20 cellular contexts compared by ENCODE assay signal in genomic region chr3:18730491-18730890, GRCh38.
DNase-seq lines count a peak whose midpoint lies in the region; ATAC-seq lines count a peak whose summit lies in the region.
"Had no signal": no experiment of that assay in that cellular context is flagged by ENCODE, and none has a peak within 500 bp of the region (broad histone marks: within the 10 kb centered on the region; RNA-seq: fewer than 3 reads in every experiment).

No MANE protein-coding gene starts in this region.

- no peaks in the 10 kb centered on the region for H3K27me3 Mint-ChIP-seq in CD4-positive, CD25-positive, alpha-beta regulatory T cell
- no peaks in the 10 kb centered on the region for H3K27me3 Mint-ChIP-seq in T-cell
- H3K27me3 Mint-ChIP-seq in naive thymus-derived CD8-positive, alpha-beta T cell = no peaks in the 10 kb centered on the region
- no peaks in the 10 kb centered on the region for H3K27me3 Mint-ChIP-seq in stimulated activated naive CD8-positive, alpha-beta T cell treated with anti-CD3 and anti-CD28 coated beads, Interleukin-15, amount 100 ng/mL, for 72 hours

- H3K9ac ChIP-seq in BLaER1 treated with 17β-estradiol and CSF1 and Interleukin-3, amounts not matched to agents 10 nM and 100 nM = no peak overlapping the region

- no peaks in the 10 kb centered on the region for H3K9me3 ChIP-seq in BLaER1 treated with 17β-estradiol and CSF1 and Interleukin-3, amounts not matched to agents 10 nM and 100 nM (replicated peaks in 1 of 11)
- no peaks in the 10 kb centered on the region for H3K9me3 ChIP-seq in CD4-positive, CD25-positive, alpha-beta regulatory T cell (ENCODE audit: control insufficient read depth in 2 of 2, low read length in 2 of 2)
- H3K9me3 ChIP-seq: SJCRH30 had no signal

- peaks cover 13 to 75% (median 55%) of the 10 kb centered on the region in 10 experiments for H3K4me1 ChIP-seq in BLaER1 treated with 17β-estradiol and CSF1 and Interleukin-3, amounts not matched to agents 10 nM and 100 nM
- H3K4me1 ChIP-seq in CD4-positive, CD25-positive, alpha-beta regulatory T cell (ENCODE audit: control insufficient read depth, insufficient read depth, low read length, poor library complexity, severe bottlenecking) = peaks cover 15% of the 10 kb centered on the region
- H3K4me1 ChIP-seq: SJCRH30 had no signal

- CTCF ChIA-PET in T-cell (lab: Charles Lee) = interaction anchor here in 1 of 2 donors (0.8 kb wide), 1 partner anchor 74 kb away, joined by 3 read pairs; no protein-coding TSS in a partner anchor

- no peak for DNase-seq in CD4-positive, CD25-positive, alpha-beta regulatory T cell
- DNase-seq in T-cell (no peak), NCI-H1092 treated with DMSO at 0.1 percent for 48 hours (lab: John Stamatoyannopoulos, UW) (no peak), NCI-H526 treated with DMSO at 0.1 percent for 48 hours (lab: John Stamatoyannopoulos, UW) (no peak)
- no peak for DNase-seq in naive thymus-derived CD8-positive, alpha-beta T cell
- DNase-seq in stimulated activated naive CD8-positive, alpha-beta T cell treated with anti-CD3 and anti-CD28 coated beads, Interleukin-15, amount 100 ng/mL, for 72 hours = no peak
- DNase-seq: H7, NCI-H1105, NCI-H146, NCI-H1930, NCI-H2107, NCI-H524, NCI-H774, PC-9, SJCRH30 had no signal

- H3K36me3 Mint-ChIP-seq in CD4-positive, CD25-positive, alpha-beta regulatory T cell = no peaks in the 10 kb centered on the region
- H3K36me3 Mint-ChIP-seq in T-cell = no peaks in the 10 kb centered on the region
- peaks cover 0 to 2% (median 0%) of the 10 kb centered on the region in 3 donors for H3K36me3 Mint-ChIP-seq in naive thymus-derived CD8-positive, alpha-beta T cell

- H3K4me3 ChIP-seq in BLaER1 treated with 17β-estradiol and CSF1 and Interleukin-3, amounts not matched to agents 10 nM and 100 nM = no peak overlapping the region
- H3K4me3 ChIP-seq in CD4-positive, CD25-positive, alpha-beta regulatory T cell (ENCODE audit: low read depth, low read length) = no peak overlapping the region
- H3K4me3 ChIP-seq: PC-9, SJCRH30 had no signal

- peak overlapping the region in 2 of 11 experiments; percentile 12 to 85; a peak in 3 of 22 replicates for H3K27ac ChIP-seq in BLaER1 treated with 17β-estradiol and CSF1 and Interleukin-3, amounts not matched to agents 10 nM and 100 nM
- H3K27ac ChIP-seq in CD4-positive, CD25-positive, alpha-beta regulatory T cell (ENCODE audit: insufficient read depth, low read length, poor library complexity, severe bottlenecking) = no peak overlapping the region
- H3K27ac ChIP-seq: C4-2B, PC-9, SJCRH30 had no signal

- H3K4me3 Mint-ChIP-seq in CD4-positive, CD25-positive, alpha-beta regulatory T cell = no peak overlapping the region
- no peak overlapping the region for H3K4me3 Mint-ChIP-seq in T-cell
- no peak overlapping the region for H3K4me3 Mint-ChIP-seq in naive thymus-derived CD8-positive, alpha-beta T cell
- H3K4me3 Mint-ChIP-seq in stimulated activated naive CD8-positive, alpha-beta T cell treated with anti-CD3 and anti-CD28 coated beads, Interleukin-15, amount 100 ng/mL, for 72 hours = no peak overlapping the region

- no peaks in the 10 kb centered on the region for H3K36me3 ChIP-seq in BLaER1 treated with 17β-estradiol and CSF1 and Interleukin-3, amounts not matched to agents 10 nM and 100 nM
- H3K36me3 ChIP-seq in CD4-positive, CD25-positive, alpha-beta regulatory T cell (ENCODE audit: control insufficient read depth, insufficient read depth, low read length) = no peaks in the 10 kb centered on the region
- H3K36me3 ChIP-seq: SJCRH30 had no signal

- no peaks in the 10 kb centered on the region for H3K9me3 Mint-ChIP-seq in CD4-positive, CD25-positive, alpha-beta regulatory T cell
- H3K9me3 Mint-ChIP-seq in T-cell = no peaks in the 10 kb centered on the region
- peaks cover 0 to 11% (median 0%) of the 10 kb centered on the region in 9 donors for H3K9me3 Mint-ChIP-seq in naive thymus-derived CD8-positive, alpha-beta T cell
- peaks cover 7 to 10% of the 10 kb centered on the region in 2 donors for H3K9me3 Mint-ChIP-seq in stimulated activated naive CD8-positive, alpha-beta T cell treated with anti-CD3 and anti-CD28 coated beads, Interleukin-15, amount 100 ng/mL, for 72 hours

- H3K4me2 ChIP-seq in BLaER1 treated with 17β-estradiol and CSF1 and Interleukin-3, amounts not matched to agents 10 nM and 100 nM = peak overlapping the region in 8 of 11 experiments; percentile 59 to 87 (median 76); a peak in 15 of 22 replicates
- H3K4me2 ChIP-seq: PC-9 had no signal

- H4K20me1 ChIP-seq in BLaER1 treated with 17β-estradiol and CSF1 and Interleukin-3, amounts not matched to agents 10 nM and 100 nM = no peaks in the 10 kb centered on the region

- H3K4me1 Mint-ChIP-seq in CD4-positive, CD25-positive, alpha-beta regulatory T cell = peaks cover 17 to 43% (median 31%) of the 10 kb centered on the region in 4 donors
- H3K4me1 Mint-ChIP-seq in T-cell = peaks cover 57 to 68% (median 58%) of the 10 kb centered on the region in 3 donors
- peaks cover 33 to 72% (median 57%) of the 10 kb centered on the region in 4 donors for H3K4me1 Mint-ChIP-seq in naive thymus-derived CD8-positive, alpha-beta T cell
- H3K4me1 Mint-ChIP-seq in stimulated activated naive CD8-positive, alpha-beta T cell treated with anti-CD3 and anti-CD28 coated beads, Interleukin-15, amount 100 ng/mL, for 72 hours = peaks cover 67% of the 10 kb centered on the region

- POLR2A ChIA-PET in T-cell (lab: Charles Lee) = interaction anchor here in 1 of 2 donors (0.5 kb wide), 1 partner anchor 18 kb away, joined by 3 read pairs; no protein-coding TSS in a partner anchor
- POLR2A ChIA-PET in naive thymus-derived CD8-positive, alpha-beta T cell (lab: Charles Lee) = interaction anchor here (0.6 to 9.4 kb wide), 4 partner anchors 9 to 283 kb away, joined by 3 to 102 read pairs (median 5); no protein-coding TSS in a partner anchor

- ATAC-seq in CD4-positive, CD25-positive, alpha-beta regulatory T cell (ENCODE audit: low read depth in 2 of 2) = peak in 1 of 2 donors; percentile 43
- ATAC-seq in T-cell (replicated peaks in 1 of 4) = no peak
- ATAC-seq in naive thymus-derived CD8-positive, alpha-beta T cell = no peak
- no peak for ATAC-seq in stimulated activated naive CD8-positive, alpha-beta T cell treated with anti-CD3 and anti-CD28 coated beads, Interleukin-15, amount 100 ng/mL, for 72 hours
- ATAC-seq: HepG2, Right ventricle myocardium inferior, SK-N-SH treated with all-trans-retinoic acid at 6 μM for 48 hours had no signal

- H3K27me3 ChIP-seq in BLaER1 treated with 17β-estradiol and CSF1 and Interleukin-3, amounts not matched to agents 10 nM and 100 nM = no peaks in the 10 kb centered on the region
- H3K27me3 ChIP-seq in CD4-positive, CD25-positive, alpha-beta regulatory T cell (ENCODE audit: control insufficient read depth, insufficient read depth, low read length) = no peaks in the 10 kb centered on the region
- H3K27me3 ChIP-seq: SJCRH30 had no signal

- peak overlapping the region; percentile 38 to 65 (median 44) for H3K27ac Mint-ChIP-seq in CD4-positive, CD25-positive, alpha-beta regulatory T cell
- H3K27ac Mint-ChIP-seq in T-cell = peak overlapping the region; percentile 1 to 9
- peak overlapping the region in 7 of 10 donors; percentile 8 to 61 (median 22) for H3K27ac Mint-ChIP-seq in naive thymus-derived CD8-positive, alpha-beta T cell
- no peak overlapping the region for H3K27ac Mint-ChIP-seq in stimulated activated naive CD8-positive, alpha-beta T cell treated with anti-CD3 and anti-CD28 coated beads, Interleukin-15, amount 100 ng/mL, for 72 hours

Comparison
In these comparisons a context has a peak if more than half of its experiments do, and no peak if none do; other contexts are left out.
1. H3K27ac Mint-ChIP-seq: peak in CD4-positive, CD25-positive, alpha-beta regulatory T cell (3 of 3), T-cell (2 of 2) and naive thymus-derived CD8-positive, alpha-beta T cell (7 of 10); none in stimulated activated naive CD8-positive, alpha-beta T cell treated with anti-CD3 and anti-CD28 coated beads, Interleukin-15, amount 100 ng/mL, for 72 hours (0 of 2).